Comparison of ENCODE assay signal across 8 cellular contexts in genomic region chr5:95620870-95621838, GRCh38. TPM values are rescaled to one million over a fixed set of nuclear protein-coding genes. Genes with fewer than 3 reads are reported as not detected.
DNase-seq lines count a peak whose midpoint lies in the region; ATAC-seq, FAIRE-seq and TF ChIP-seq lines count a peak whose summit lies in the region.

No MANE protein-coding gene starts in this region.

- peak overlapping the region; percentile 97 for H3K4me2 ChIP-seq in A549

- intact Hi-C loops in right cardiac atrium (cut with DNase I) = no loop called here
- intact Hi-C loops in gastrocnemius medialis (cut with DNase I; ENCODE audit: low total_unique reads) = loop anchor here (2.0 kb wide), 1 partner anchor 66 kb away; the partner anchor contains the start of genes ARSK and SKIC3

- H3K36me3 ChIP-seq in Peyer's patch = no peaks in the 10 kb centered on the region
- H3K36me3 ChIP-seq in gastrocnemius medialis = no peaks in the 10 kb centered on the region

- POLR2A ChIA-PET in A549 (lab: Yijun Ruan, JAX) = no interaction called here

- peak; percentile 7 to 16 for DNase-seq in A549 (ENCODE audit: low read depth in 1 of 2, low spot score in 1 of 2)
- DNase-seq in Peyer's patch = peak in 2 of 3 donors; percentile 63 to 66
- DNase-seq in activated naive CD4-positive, alpha-beta T cell treated with anti-CD3 and anti-CD28 coated beads, Interleukin-2, amount 10 ng/mL, durations not matched to agents 7 days and 5 days = peak; percentile 64
- peak; percentile 26 to 71 (median 69) for DNase-seq in right cardiac atrium
- DNase-seq in gastrocnemius medialis = peak in 1 of 2 donors; percentile 31
- DNase-seq in NK-92 treated with Interleukin-12 subunit alpha and Interleukin-12 subunit beta, amount 100 ng/mL, for 24 hours (lab: John Stamatoyannopoulos, UW) = no peak

- H3K4me3 ChIP-seq in A549 (peak overlapping the region; percentile 56), Peyer's patch (peak overlapping the region; percentile 51 to 70 (median 62)), right cardiac atrium (ENCODE audit: low read length) (peak overlapping the region; percentile 50), gastrocnemius medialis (peak overlapping the region; percentile 58 to 73 (median 64))

- TF ChIP-seq POLR2A in A549 (IDR thresholded peaks at IDR 0.05; ENCODE audit: low read length) = no peak
- TF ChIP-seq POLR2A in Peyer's patch (IDR thresholded peaks at IDR 0.05) = no peak
- TF ChIP-seq POLR2A in gastrocnemius medialis (IDR thresholded peaks at IDR 0.05) = no peak

- H3K27me3 ChIP-seq in Peyer's patch (no peaks in the 10 kb centered on the region), right cardiac atrium (ENCODE audit: control insufficient read depth, insufficient read depth) (no peaks in the 10 kb centered on the region), gastrocnemius medialis (no peaks in the 10 kb centered on the region)

- H3K27ac ChIP-seq in A549 (peak overlapping the region; percentile 69 to 87), Peyer's patch (peak overlapping the region in 3 of 4 donors; percentile 23 to 67 (median 36)), right cardiac atrium (ENCODE audit: low read length) (no peak overlapping the region), gastrocnemius medialis (peak overlapping the region; percentile 29 to 70 (median 51))

- peak overlapping the region; percentile 92 for H3K27ac Mint-ChIP-seq in activated naive CD4-positive, alpha-beta T cell treated with anti-CD3 and anti-CD28 coated beads, Interleukin-2, amount 10 ng/mL, durations not matched to agents 7 days and 5 days

- H3K36me3 Mint-ChIP-seq in activated naive CD4-positive, alpha-beta T cell treated with anti-CD3 and anti-CD28 coated beads, Interleukin-2, amount 10 ng/mL, durations not matched to agents 7 days and 5 days = peaks cover 23% of the 10 kb centered on the region

- CTCF ChIA-PET in A549 (lab: Yijun Ruan, JAX) = no interaction called here
- CTCF ChIA-PET in activated naive CD4-positive, alpha-beta T cell treated with anti-CD3 and anti-CD28 coated beads, Interleukin-2, amount 10 ng/mL, durations not matched to agents 7 days and 5 days (lab: Charles Lee) = interaction anchor here (1.3 to 1.9 kb wide), 3 partner anchors 24 to 160 kb away, joined by 4 to 7 read pairs (median 6); partner anchors contain the start of gene RFESD

- peaks cover 14% of the 10 kb centered on the region for H3K27me3 Mint-ChIP-seq in activated naive CD4-positive, alpha-beta T cell treated with anti-CD3 and anti-CD28 coated beads, Interleukin-2, amount 10 ng/mL, durations not matched to agents 7 days and 5 days

- H3K4me1 ChIP-seq in A549 (0 out of 3 replicates have a peak, but pooled peaks cover 4% of the 10 kb centered on the region), Peyer's patch (peaks cover 0 to 21% (median 2%) of the 10 kb centered on the region in 4 donors), right cardiac atrium (ENCODE audit: control insufficient read depth, insufficient read depth, low read length) (no peaks in the 10 kb centered on the region), gastrocnemius medialis (peaks cover 6 to 16% of the 10 kb centered on the region in 2 donors)

- no peak for TF ChIP-seq RAD21 in A549 (conservative IDR thresholded peaks at IDR 0.05 in 1 of 2, IDR thresholded peaks at IDR 0.05 in 1 of 2)

- H3K9me3 Mint-ChIP-seq in activated naive CD4-positive, alpha-beta T cell treated with anti-CD3 and anti-CD28 coated beads, Interleukin-2, amount 10 ng/mL, durations not matched to agents 7 days and 5 days = peaks cover 2% of the 10 kb centered on the region

- peak overlapping the region; percentile 76 for H3K4me3 Mint-ChIP-seq in activated naive CD4-positive, alpha-beta T cell treated with anti-CD3 and anti-CD28 coated beads, Interleukin-2, amount 10 ng/mL, durations not matched to agents 7 days and 5 days

- H3K4me1 Mint-ChIP-seq in activated naive CD4-positive, alpha-beta T cell treated with anti-CD3 and anti-CD28 coated beads, Interleukin-2, amount 10 ng/mL, durations not matched to agents 7 days and 5 days = peaks cover 52% of the 10 kb centered on the region

- H3K9me3 ChIP-seq in A549 (no peaks in the 10 kb centered on the region), Peyer's patch (no peaks in the 10 kb centered on the region), right cardiac atrium (ENCODE audit: control insufficient read depth, low read length) (no peaks in the 10 kb centered on the region), gastrocnemius medialis (no peaks in the 10 kb centered on the region)

- TF ChIP-seq CTCF in A549 (IDR thresholded peaks at IDR 0.05) (no peak), Peyer's patch (IDR thresholded peaks at IDR 0.05) (no peak), gastrocnemius medialis (IDR thresholded peaks at IDR 0.05 in 4 of 5, conservative IDR thresholded peaks at IDR 0.05 in 1 of 5) (peak in 1 of 5 experiments; percentile 13)

- in situ Hi-C loops in gastrocnemius medialis (cut with MboI; ENCODE audit: low sequenced_read_pairs in 4 of 4) = no loop called here

- no peak for TF ChIP-seq EP300 in A549 (IDR thresholded peaks at IDR 0.05)

- WGBS in A549 (ENCODE audit: missing lambda C conversion rate) = 34% methylated on average over 44 of the region's 92 CpGs
- 3% methylated on average over 92 of the region's 92 CpGs for WGBS in right cardiac atrium

- ATAC-seq in A549 (peak; percentile 32 to 41), GM18519 (IDR thresholded peaks at IDR 0.05; ENCODE audit: low FRiP score, unreplicated experiment) (peak; percentile 39), HG03064 (IDR thresholded peaks at IDR 0.05; ENCODE audit: low read depth, unreplicated experiment) (peak; percentile 30), right cardiac atrium (peak; percentile 71 to 73), gastrocnemius medialis (peak; percentile 71 to 73)

- no peak for FAIRE-seq in A549 (lab: Jason Lieb, UNC)

TF ChIP-seq in A549, 52 proteins besides CTCF, POLR2A, EP300 and RAD21:
- TF ChIP-seq ESRRA (IDR thresholded peaks at IDR 0.05; ENCODE audit: borderline replicate concordance, low read length) (no peak), MAX (IDR thresholded peaks at IDR 0.05) (peak; percentile 26; the same call in 1 of the 2 replicates), E2F6 (IDR thresholded peaks at IDR 0.05; ENCODE audit: borderline replicate concordance, low read depth) (peak; percentile 46), RFX5 (IDR thresholded peaks at IDR 0.05) (peak; percentile 72; the same call in 1 of the 2 replicates)

RNA-seq across cellular contexts. Expression of gene GPR150, which starts 1.3 kb away (rescaled TPM):
- polyA plus RNA-seq in A549 (2011; rRNA removed) (0.13 and 0.15 TPM in 2 replicates), A549 (2017; fragmentation: RNase III; extraction: RNeasy Plus Mini Kit Qiagen cat#74134 plus additional on column Dnase treatment) (0.05 to 0.13 TPM in 2 of 3 replicates, not detected in the other), right cardiac atrium (0.09 TPM)
- polyA plus RNA-seq in A549 (2012; cell fraction: cytosol; rRNA removed) = 0.12 and 0.14 TPM in 2 replicates
- polyA plus RNA-seq in A549 (2012; cell fraction: nucleus; rRNA removed) = 0.26 and 0.29 TPM in 2 replicates
- 0.08 TPM in 1 of 2 replicates, not detected in the other for polyA minus RNA-seq in A549 (2011; rRNA and poly(A)+ RNA removed)
- total RNA-seq in Peyer's patch (1 to 10 TPM in 1 of 4 donors, under 1 TPM in 1, not detected in 2; 0.95 to 4.1 TPM), right cardiac atrium (under 1 TPM in 2 of 4 donors, not detected in 2; 0.15 to 0.25 TPM), gastrocnemius medialis (under 1 TPM in 3 of 4 donors, not detected in 1; 0.29 to 0.59 (median 0.29) TPM)

RNA-seq across cellular contexts. Expression of gene RFESD, which starts 25.4 kb away (rescaled TPM):
- 4.8 and 5.4 TPM in 2 replicates for polyA plus RNA-seq in A549 (2011; rRNA removed)
- polyA plus RNA-seq in A549 (2012; cell fraction: cytosol; rRNA removed) = 0.96 and 1.0 TPM in 2 replicates
- polyA plus RNA-seq in A549 (2012; cell fraction: nucleus; rRNA removed) = 0.34 and 0.35 TPM in 2 replicates
- 1.6 to 2.1 TPM (median 2.0 TPM) in 3 replicates for polyA plus RNA-seq in A549 (2017; fragmentation: RNase III; extraction: RNeasy Plus Mini Kit Qiagen cat#74134 plus additional on column Dnase treatment)
- polyA minus RNA-seq in A549 (2011; rRNA and poly(A)+ RNA removed) = 0.97 and 1.8 TPM in 2 replicates
- total RNA-seq in Peyer's patch = 1 to 10 TPM in 1 of 4 donors, not detected in 3; 1.7 TPM
- 1 to 10 TPM; 3.4 to 9.4 (median 4.9) TPM for total RNA-seq in right cardiac atrium
- polyA plus RNA-seq in right cardiac atrium = 3.2 TPM
- 1 to 10 TPM in 3 of 4 donors, under 1 TPM in 1; 0.89 to 2.9 (median 1.6) TPM for total RNA-seq in gastrocnemius medialis
